35 cellular contexts compared by ENCODE assay signal in the genomic region with DNA sequence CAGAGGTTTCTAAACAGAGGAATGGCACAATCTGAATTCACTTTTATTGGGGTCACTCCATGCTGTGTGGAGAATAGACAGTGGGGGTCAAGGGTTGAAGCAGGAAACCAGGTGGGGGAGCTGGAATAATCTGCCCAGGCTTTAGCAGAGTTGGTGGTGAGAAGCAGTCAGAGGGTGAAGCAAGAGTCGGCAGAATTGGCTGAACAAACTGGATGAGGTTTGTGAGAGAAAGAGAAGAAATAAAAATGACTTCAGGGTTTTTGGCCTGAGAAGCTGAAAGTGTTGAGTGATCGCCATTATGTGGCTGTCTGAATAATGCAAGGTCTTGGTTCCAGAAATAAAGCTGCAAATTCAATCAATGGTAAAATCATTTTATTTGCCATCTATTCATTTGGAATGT. TPM values are rescaled to one million over a fixed set of nuclear protein-coding genes. Genes with fewer than 3 reads are reported as not detected.
A peak's percentile ranks its signal among the peaks of the same experiment; 100 is the strongest.
DNase-seq lines count a peak whose midpoint lies in the region; ATAC-seq, FAIRE-seq and TF ChIP-seq lines count a peak whose summit lies in the region.
"Had no signal": no experiment of that assay in that cellular context is flagged by ENCODE, and none has a peak within 500 bp of the region (broad histone marks: within the 10 kb centered on the region; RNA-seq: fewer than 3 reads in every experiment).

No MANE protein-coding gene starts in this region.

- H3K27ac ChIP-seq in right atrium auricular region (no peak overlapping the region), astrocyte (ENCODE audit: low read depth, low read length) (no peak overlapping the region), skeletal muscle tissue (ENCODE audit: low read depth, low read length) (peak overlapping the region; percentile 4)
- H3K27ac ChIP-seq: SJCRH30, vagina, WERI-Rb-1 had no signal

- H3K4me2 ChIP-seq in astrocyte (ENCODE audit: low read length), result no peak overlapping the region
- H3K4me2 ChIP-seq: GM23338 had no signal

- H3K4me3 ChIP-seq in right atrium auricular region (no peak overlapping the region), astrocyte (ENCODE audit: insufficient read depth, low read depth, low read length) (no peak overlapping the region), skeletal muscle tissue (ENCODE audit: low read length in 3 of 3) (no peak overlapping the region)
- H3K4me3 ChIP-seq: GM23338, SJCRH30, stomach, tibial artery, vagina had no signal

- no peaks in the 10 kb centered on the region for H4K20me1 ChIP-seq in astrocyte (ENCODE audit: insufficient read depth, low read length)

- H3K9ac ChIP-seq in astrocyte (ENCODE audit: low read length) (no peak overlapping the region), skeletal muscle tissue (ENCODE audit: low read depth in 1 of 3, low read length in 3 of 3) (no peak overlapping the region)

- intact Hi-C loops in Right ventricle myocardium superior (cut with DNase I) (no loop called here), left ventricle myocardium superior (cut with micrococcal nuclease) (no loop called here)

- H3K4me1 Mint-ChIP-seq in astrocyte (ENCODE audit: low read depth, unreplicated experiment), result peaks cover 25% of the 10 kb centered on the region
- H3K4me1 Mint-ChIP-seq: CD4-positive, alpha-beta memory T cell; memory B cell had no signal

- peaks cover 2% of the 10 kb centered on the region for H3K9me3 Mint-ChIP-seq in astrocyte (ENCODE audit: unreplicated experiment)
- H3K9me3 Mint-ChIP-seq: CD4-positive, alpha-beta memory T cell; GM23338; immature natural killer cell; memory B cell had no signal

- peak overlapping the region; percentile 10 for H3K27ac Mint-ChIP-seq in astrocyte (ENCODE audit: unreplicated experiment)
- H3K27ac Mint-ChIP-seq: activated naive CD8-positive, alpha-beta T cell; CD4-positive, alpha-beta memory T cell; GM23338; immature natural killer cell; memory B cell had no signal

- TF ChIP-seq CTCF in right atrium auricular region (IDR thresholded peaks at IDR 0.05) (no peak), astrocyte (IDR thresholded peaks at IDR 0.05; ENCODE audit: insufficient read depth, low read depth, low read length) (no peak)

- no peak for DNase-seq in Right ventricle myocardium superior
- DNase-seq in right atrium auricular region (ENCODE audit: low spot score), result no peak
- DNase-seq in astrocyte (ENCODE audit: low read depth), result no peak
- DNase-seq in left ventricle myocardium superior, result no peak
- DNase-seq: activated CD4-positive, alpha-beta T cell treated with anti-CD3 and anti-CD28 coated beads for 4 hours; activated effector memory CD4-positive, alpha-beta T cell treated with anti-CD3 and anti-CD28 coated beads, Interleukin-2, amount 50 U/mL, for 16 hours; AML-193; CD4-positive, alpha-beta memory T cell; central memory CD4-positive, alpha-beta T cell; hypothalamus; immature natural killer cell; KG1; NCI-H2029; NCI-H774; posterior cingulate gyrus; right cardiac atrium; SJCRH30; stimulated activated CD4-positive, alpha-beta T cell treated with anti-CD3 and anti-CD28 coated beads, Interleukin-12 subunit alpha, Interleukin-12 subunit beta, amount 100 ng/mL, for 4 hours; stimulated activated CD4-positive, alpha-beta T cell treated with anti-CD3 and anti-CD28 coated beads, Interleukin-2, amount 100 ng/mL, for 48 hours; stomach; T1000; WERI-Rb-1 had no signal

- H3K79me2 ChIP-seq in astrocyte (ENCODE audit: insufficient read depth, low read length), result no peaks in the 10 kb centered on the region

- H3K27me3 ChIP-seq in right atrium auricular region (no peaks in the 10 kb centered on the region), astrocyte (ENCODE audit: insufficient read depth, low read length) (no peaks in the 10 kb centered on the region), skeletal muscle tissue (ENCODE audit: control insufficient read depth in 3 of 3, insufficient read depth in 3 of 3, low read length in 3 of 3) (no peaks in the 10 kb centered on the region)
- H3K27me3 ChIP-seq: SJCRH30, stomach, tibial artery, vagina had no signal

- H3K4me3 Mint-ChIP-seq in astrocyte (ENCODE audit: unreplicated experiment), result no peak overlapping the region
- H3K4me3 Mint-ChIP-seq: activated naive CD8-positive, alpha-beta T cell; CD4-positive, alpha-beta memory T cell; GM23338; immature natural killer cell; memory B cell had no signal

- no peaks in the 10 kb centered on the region for H3K4me1 ChIP-seq in right atrium auricular region
- H3K4me1 ChIP-seq in astrocyte (ENCODE audit: insufficient read depth, low read length), result peaks cover 21% of the 10 kb centered on the region
- H3K4me1 ChIP-seq in skeletal muscle tissue (ENCODE audit: control insufficient read depth in 3 of 3, insufficient read depth in 3 of 3, low read length in 3 of 3), result peaks cover 0 to 3% (median 2%) of the 10 kb centered on the region in 3 donors
- H3K4me1 ChIP-seq: stomach, vagina had no signal

- H3K27me3 Mint-ChIP-seq in astrocyte (ENCODE audit: low read depth, unreplicated experiment), result no peaks in the 10 kb centered on the region

- H2AFZ ChIP-seq in astrocyte (ENCODE audit: low read depth, low read length), result no peak overlapping the region
- H2AFZ ChIP-seq: GM23338 had no signal

- H3K9me3 ChIP-seq in right atrium auricular region (no peaks in the 10 kb centered on the region), astrocyte (ENCODE audit: insufficient read depth, low read depth, low read length) (no peaks in the 10 kb centered on the region), skeletal muscle tissue (ENCODE audit: control insufficient read depth in 3 of 3, low read length in 3 of 3) (no peaks in the 10 kb centered on the region)
- H3K9me3 ChIP-seq: SJCRH30, stomach, tibial artery, vagina had no signal

- H3K36me3 Mint-ChIP-seq in astrocyte (ENCODE audit: low read depth, unreplicated experiment), result no peaks in the 10 kb centered on the region
- H3K36me3 Mint-ChIP-seq: activated naive CD8-positive, alpha-beta T cell; CD4-positive, alpha-beta memory T cell; immature natural killer cell had no signal

- FAIRE-seq in astrocyte (lab: Jason Lieb, UNC), result no peak
- FAIRE-seq: D721Med, RCC 7860 had no signal

- H3K36me3 ChIP-seq in right atrium auricular region (no peaks in the 10 kb centered on the region), astrocyte (ENCODE audit: insufficient read depth, low read length) (no peaks in the 10 kb centered on the region), skeletal muscle tissue (ENCODE audit: control insufficient read depth in 3 of 3, insufficient read depth in 3 of 3, low read length in 3 of 3) (no peaks in the 10 kb centered on the region)
- H3K36me3 ChIP-seq: SJCRH30, stomach, tibial artery, vagina, WERI-Rb-1 had no signal

- ATAC-seq in Right ventricle myocardium superior (ENCODE audit: poor library complexity), result peak; percentile 69
- peak; percentile 48 for ATAC-seq in left ventricle myocardium superior
- ATAC-seq in HG02759 (IDR thresholded peaks at IDR 0.05; ENCODE audit: unreplicated experiment), result no peak
- ATAC-seq in HG03159 (IDR thresholded peaks at IDR 0.05; ENCODE audit: unreplicated experiment), result no peak
- no peak for ATAC-seq in HG03457 (IDR thresholded peaks at IDR 0.05; ENCODE audit: unreplicated experiment)
- ATAC-seq: esophagus mucosa, GM23338 had no signal

RNA-seq across cellular contexts. Expression of gene DAB2, which starts 50.3 kb away (rescaled TPM):
- total RNA-seq in Right ventricle myocardium superior (29.9 TPM), right atrium auricular region (10 to 100 TPM; 17.5 to 29.2 TPM), astrocyte (76.8 and 84.5 TPM in 2 replicates), left ventricle myocardium superior (32.4 TPM), skeletal muscle tissue (91.3 TPM)
- total RNA-seq: activated CD8-positive, alpha-beta memory T cell treated with anti-CD3 and anti-CD28 coated beads for 36 hours had no signal

Comparison
In these comparisons a context has a peak if more than half of its experiments do, and no peak if none do; other contexts are left out.
1. ATAC-seq: peak in Right ventricle myocardium superior (single experiment) and left ventricle myocardium superior (single experiment); none in HG02759 (single experiment), HG03159 (single experiment) and HG03457 (single experiment).